ENCODE assay signal across 19 cellular contexts in genomic region chr17:2694381-2695242, GRCh38.
DNase-seq lines count a peak whose midpoint lies in the region; ATAC-seq and TF ChIP-seq lines count a peak whose summit lies in the region.
"Had no signal": no experiment of that assay in that cellular context is flagged by ENCODE, and none has a peak within 500 bp of the region (broad histone marks: within the 10 kb centered on the region; RNA-seq: fewer than 3 reads in every experiment).

No MANE protein-coding gene starts in this region.

- H3K27ac Mint-ChIP-seq in activated T-cell treated with anti-CD3 and anti-CD28 coated beads, Interleukin-2, amount 50 U/mL, for 24 hours, result no peak overlapping the region
- peak overlapping the region; percentile 81 for H3K27ac Mint-ChIP-seq in stimulated activated naive B cell treated with anti-CD40 and anti-IgM and Interleukin-4, amounts not matched to agents 10 μg/mL and 1 μg/mL and 100 μg/mL, for 72 hours
- H3K27ac Mint-ChIP-seq: activated CD4-positive, alpha-beta T cell treated with anti-CD3 and anti-CD28 coated beads, Interleukin-2, amount 10 ng/mL, durations not matched to agents 7 days and 5 days; activated T-helper 1 cell treated with anti-CD3 and anti-CD28 coated beads, Interleukin-12 subunit alpha, Interleukin-12 subunit beta, Interleukin-2, Interleukin-4 antibody, amounts not matched to agents 30 ng/mL and 10 ng/mL and 1 ng/mL, durations not matched to agents 14 hours and 24 hours and 36 hours; CD4-positive, alpha-beta memory T cell; memory B cell; natural killer cell treated with Interleukin-12 subunit alpha and Interleukin-12 subunit beta and Interleukin-15 and Interleukin-18, amount 100 ng/mL, for 72 hours had no signal

- no peak overlapping the region for H3K4me3 Mint-ChIP-seq in activated T-cell treated with anti-CD3 and anti-CD28 coated beads, Interleukin-2, amount 50 U/mL, for 24 hours
- H3K4me3 Mint-ChIP-seq in stimulated activated naive B cell treated with anti-CD40 and anti-IgM and Interleukin-4, amounts not matched to agents 10 μg/mL and 1 μg/mL and 100 μg/mL, for 72 hours, result no peak overlapping the region
- H3K4me3 Mint-ChIP-seq: activated CD4-positive, alpha-beta T cell treated with anti-CD3 and anti-CD28 coated beads, Interleukin-2, amount 10 ng/mL, durations not matched to agents 7 days and 5 days; activated T-helper 1 cell treated with anti-CD3 and anti-CD28 coated beads, Interleukin-12 subunit alpha, Interleukin-12 subunit beta, Interleukin-2, Interleukin-4 antibody, amounts not matched to agents 30 ng/mL and 10 ng/mL and 1 ng/mL, durations not matched to agents 14 hours and 24 hours and 36 hours; CD4-positive, alpha-beta memory T cell; memory B cell; natural killer cell treated with Interleukin-12 subunit alpha and Interleukin-12 subunit beta and Interleukin-15 and Interleukin-18, amount 100 ng/mL, for 72 hours had no signal

- H3K4me1 Mint-ChIP-seq in activated T-cell treated with anti-CD3 and anti-CD28 coated beads, Interleukin-2, amount 50 U/mL, for 24 hours (ENCODE audit: low read depth), result peaks cover 2% of the 10 kb centered on the region
- no peaks in the 10 kb centered on the region for H3K4me1 Mint-ChIP-seq in stimulated activated naive B cell treated with anti-CD40 and anti-IgM and Interleukin-4, amounts not matched to agents 10 μg/mL and 1 μg/mL and 100 μg/mL, for 72 hours
- H3K4me1 Mint-ChIP-seq: activated CD4-positive, alpha-beta T cell treated with anti-CD3 and anti-CD28 coated beads, Interleukin-2, amount 10 ng/mL, durations not matched to agents 7 days and 5 days; CD4-positive, alpha-beta memory T cell had no signal

- H3K9me3 Mint-ChIP-seq in activated T-cell treated with anti-CD3 and anti-CD28 coated beads, Interleukin-2, amount 50 U/mL, for 24 hours, result no peaks in the 10 kb centered on the region
- no peaks in the 10 kb centered on the region for H3K9me3 Mint-ChIP-seq in stimulated activated naive B cell treated with anti-CD40 and anti-IgM and Interleukin-4, amounts not matched to agents 10 μg/mL and 1 μg/mL and 100 μg/mL, for 72 hours
- H3K9me3 Mint-ChIP-seq: activated CD4-positive, alpha-beta T cell treated with anti-CD3 and anti-CD28 coated beads, Interleukin-2, amount 10 ng/mL, durations not matched to agents 7 days and 5 days; activated T-helper 1 cell treated with anti-CD3 and anti-CD28 coated beads, Interleukin-12 subunit alpha, Interleukin-12 subunit beta, Interleukin-2, Interleukin-4 antibody, amounts not matched to agents 30 ng/mL and 10 ng/mL and 1 ng/mL, durations not matched to agents 14 hours and 24 hours and 36 hours; CD4-positive, alpha-beta memory T cell; memory B cell; natural killer cell treated with Interleukin-12 subunit alpha and Interleukin-12 subunit beta and Interleukin-15 and Interleukin-18, amount 100 ng/mL, for 72 hours had no signal

- H3K27me3 Mint-ChIP-seq in activated T-cell treated with anti-CD3 and anti-CD28 coated beads, Interleukin-2, amount 50 U/mL, for 24 hours, result no peaks in the 10 kb centered on the region
- H3K27me3 Mint-ChIP-seq in stimulated activated naive B cell treated with anti-CD40 and anti-IgM and Interleukin-4, amounts not matched to agents 10 μg/mL and 1 μg/mL and 100 μg/mL, for 72 hours, result no peaks in the 10 kb centered on the region
- H3K27me3 Mint-ChIP-seq: activated CD4-positive, alpha-beta T cell treated with anti-CD3 and anti-CD28 coated beads, Interleukin-2, amount 10 ng/mL, durations not matched to agents 7 days and 5 days; CD4-positive, alpha-beta memory T cell; memory B cell; natural killer cell treated with Interleukin-12 subunit alpha and Interleukin-12 subunit beta and Interleukin-15 and Interleukin-18, amount 100 ng/mL, for 72 hours had no signal

- no peak for TF ChIP-seq CTCF in GM20000 (IDR thresholded peaks at IDR 0.05; ENCODE audit: extremely low read depth, missing control alignments)

- no peak for ATAC-seq in stimulated activated naive B cell treated with anti-CD40 and anti-IgM and Interleukin-4, amounts not matched to agents 10 μg/mL and 1 μg/mL and 100 μg/mL, for 72 hours (replicated peaks)
- ATAC-seq in GM18870 (IDR thresholded peaks at IDR 0.05; ENCODE audit: unreplicated experiment), result no peak

- H3K36me3 Mint-ChIP-seq in activated T-cell treated with anti-CD3 and anti-CD28 coated beads, Interleukin-2, amount 50 U/mL, for 24 hours (ENCODE audit: low read depth), result peaks cover 80% of the 10 kb centered on the region
- H3K36me3 Mint-ChIP-seq in stimulated activated naive B cell treated with anti-CD40 and anti-IgM and Interleukin-4, amounts not matched to agents 10 μg/mL and 1 μg/mL and 100 μg/mL, for 72 hours, result peaks cover 26 to 40% of the 10 kb centered on the region in 2 donors
- H3K36me3 Mint-ChIP-seq: natural killer cell treated with Interleukin-12 subunit alpha and Interleukin-12 subunit beta and Interleukin-15 and Interleukin-18, amount 100 ng/mL, for 72 hours had no signal

- DNase-seq in activated T-cell treated with anti-CD3 and anti-CD28 coated beads, Interleukin-2, amount 50 U/mL, for 24 hours, result peak; percentile 24
- DNase-seq in activated T-cell treated with anti-CD3 and anti-CD28 coated beads for 4 hours (no peak), GM20000 (ENCODE audit: low spot score) (peak; percentile 27), islet precursor cell (peak; percentile 58), DMS114 treated with DMSO at 0.1 percent for 48 hours (lab: John Stamatoyannopoulos, UW; ENCODE audit: unreplicated experiment) (no peak)
- no peak for DNase-seq in stimulated activated naive B cell treated with anti-CD40 and anti-IgM and Interleukin-4, amounts not matched to agents 10 μg/mL and 1 μg/mL and 100 μg/mL, for 72 hours
- DNase-seq in stimulated activated CD4-positive, alpha-beta T cell treated with anti-CD3 and anti-CD28 coated beads, Interleukin-15, amount 100 ng/mL, for 24 hours, result no peak
- DNase-seq: ACHN; activated CD4-positive, alpha-beta T cell treated with anti-CD3 and anti-CD28 coated beads, Interleukin-2, amount 10 ng/mL, durations not matched to agents 7 days and 5 days; amniotic stem cell; CD4-positive, alpha-beta memory T cell; DMS79; effector memory CD4-positive, alpha-beta T cell; GOT3; MG63 had no signal

Comparison
In these comparisons a context has a peak if more than half of its experiments do, and no peak if none do; other contexts are left out.
1. DNase-seq: peak in activated T-cell treated with anti-CD3 and anti-CD28 coated beads, Interleukin-2, amount 50 U/mL, for 24 hours (single experiment), GM20000 (single experiment) and islet precursor cell (single experiment); none in activated T-cell treated with anti-CD3 and anti-CD28 coated beads for 4 hours (single experiment), stimulated activated naive B cell treated with anti-CD40 and anti-IgM and Interleukin-4, amounts not matched to agents 10 μg/mL and 1 μg/mL and 100 μg/mL, for 72 hours (single experiment), DMS114 treated with DMSO at 0.1 percent for 48 hours (single experiment) and stimulated activated CD4-positive, alpha-beta T cell treated with anti-CD3 and anti-CD28 coated beads, Interleukin-15, amount 100 ng/mL, for 24 hours (single experiment).